In the genomic region with DNA sequence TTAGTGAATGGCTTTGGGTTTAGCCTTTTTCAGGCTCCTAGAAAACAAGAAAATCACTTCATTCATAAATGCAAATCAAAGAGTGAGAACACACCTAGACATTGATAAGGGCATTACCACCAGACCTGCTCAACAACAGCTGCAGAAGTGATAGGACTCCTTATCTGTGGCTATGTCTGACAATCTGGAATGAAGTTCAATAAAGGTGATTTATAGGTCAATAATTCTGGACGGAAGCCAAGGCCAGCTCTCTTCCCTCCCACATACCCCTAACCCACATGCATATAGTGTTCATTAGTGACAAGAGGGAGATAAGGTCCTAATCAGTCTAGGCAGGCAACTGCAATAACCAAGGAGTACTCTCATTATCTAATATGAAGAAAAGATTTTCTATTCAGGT, we compare ENCODE assay signal across 13 cellular contexts.
DNase-seq lines count a peak whose midpoint lies in the region; ATAC-seq and TF ChIP-seq lines count a peak whose summit lies in the region.
"Had no signal": no experiment of that assay in that cellular context is flagged by ENCODE, and none has a peak within 500 bp of the region (broad histone marks: within the 10 kb centered on the region; RNA-seq: fewer than 3 reads in every experiment).

No MANE protein-coding gene starts in this region.

- H3K27ac ChIP-seq in CD8-positive, alpha-beta memory T cell (ENCODE audit: low read depth, low read length), result peak overlapping the region; percentile 41
- peak overlapping the region; percentile 98 for H3K27ac ChIP-seq in KOPT-K1 (ENCODE audit: low read depth, low read length, poor library complexity, severe bottlenecking)
- peak overlapping the region; percentile 17 for H3K27ac ChIP-seq in muscle layer of duodenum (ENCODE audit: low read length)
- no peak overlapping the region for H3K27ac ChIP-seq in uterus

- peak overlapping the region; percentile 44 for H3K4me3 ChIP-seq in CD8-positive, alpha-beta memory T cell (ENCODE audit: low read length)
- no peak overlapping the region for H3K4me3 ChIP-seq in muscle layer of duodenum (ENCODE audit: low read depth in 1 of 2, low read length in 2 of 2)
- no peak overlapping the region for H3K4me3 ChIP-seq in uterus

- peak overlapping the region; percentile 89 to 99 (median 96) for H3K27ac Mint-ChIP-seq in CD8-positive, alpha-beta memory T cell
- peak overlapping the region; percentile 98 for H3K27ac Mint-ChIP-seq in activated naive CD8-positive, alpha-beta T cell treated with anti-CD3 and anti-CD28 coated beads for 36 hours
- H3K27ac Mint-ChIP-seq: progenitor cell of endocrine pancreas had no signal

- POLR2A ChIA-PET in CD8-positive, alpha-beta memory T cell (lab: Charles Lee), result interaction anchor here (0.6 to 6.9 kb wide), 14 partner anchors 9 to 281 kb away, joined by 3 to 44 read pairs (median 6); no protein-coding TSS in a partner anchor

- DNase-seq in CD8-positive, alpha-beta memory T cell, result peak in 1 of 5 donors; percentile 36
- no peak for DNase-seq in activated naive CD8-positive, alpha-beta T cell treated with anti-CD3 and anti-CD28 coated beads for 36 hours
- DNase-seq in uterus, result no peak
- DNase-seq in cerebellum (ENCODE audit: low spot score), result no peak
- DNase-seq: amygdala, COR-L47, NCI-H187, NCI-H748 treated with DMSO at 0.1 percent for 48 hours had no signal

- TF ChIP-seq POLR2A in uterus (IDR thresholded peaks at IDR 0.05), result no peak

- peaks cover 96% of the 10 kb centered on the region for H3K4me1 ChIP-seq in CD8-positive, alpha-beta memory T cell (ENCODE audit: insufficient read depth, low read length)
- peaks cover 7 to 59% of the 10 kb centered on the region in 2 donors for H3K4me1 ChIP-seq in muscle layer of duodenum (ENCODE audit: control insufficient read depth in 1 of 2, insufficient read depth in 2 of 2, low read length in 2 of 2)
- H3K4me1 ChIP-seq in uterus, result peaks cover 0 to 10% of the 10 kb centered on the region in 2 donors

- no peaks in the 10 kb centered on the region for H3K9me3 Mint-ChIP-seq in CD8-positive, alpha-beta memory T cell
- H3K9me3 Mint-ChIP-seq in activated naive CD8-positive, alpha-beta T cell treated with anti-CD3 and anti-CD28 coated beads for 36 hours, result no peaks in the 10 kb centered on the region

- peaks cover 0 to 3% of the 10 kb centered on the region in 2 donors for H3K27me3 Mint-ChIP-seq in CD8-positive, alpha-beta memory T cell
- no peaks in the 10 kb centered on the region for H3K27me3 Mint-ChIP-seq in activated naive CD8-positive, alpha-beta T cell treated with anti-CD3 and anti-CD28 coated beads for 36 hours

- peaks cover 71% of the 10 kb centered on the region for H3K36me3 ChIP-seq in CD8-positive, alpha-beta memory T cell (ENCODE audit: insufficient read depth, low read length)
- H3K36me3 ChIP-seq in KOPT-K1 (ENCODE audit: insufficient read depth, low read length) (peaks cover 82% of the 10 kb centered on the region), muscle layer of duodenum (ENCODE audit: control insufficient read depth in 1 of 2, insufficient read depth in 2 of 2, low read length in 2 of 2) (peaks cover 22 to 31% of the 10 kb centered on the region in 2 donors), uterus (no peaks in the 10 kb centered on the region)

- H3K36me3 Mint-ChIP-seq in CD8-positive, alpha-beta memory T cell, result peaks cover 57 to 97% (median 64%) of the 10 kb centered on the region in 3 donors
- H3K36me3 Mint-ChIP-seq in activated naive CD8-positive, alpha-beta T cell treated with anti-CD3 and anti-CD28 coated beads for 36 hours, result peaks cover 97% of the 10 kb centered on the region

- no peaks in the 10 kb centered on the region for H3K27me3 ChIP-seq in CD8-positive, alpha-beta memory T cell (ENCODE audit: insufficient read depth, low read length, poor library complexity, severe bottlenecking)
- no peaks in the 10 kb centered on the region for H3K27me3 ChIP-seq in muscle layer of duodenum (ENCODE audit: low read depth, low read length)
- H3K27me3 ChIP-seq in uterus, result no peaks in the 10 kb centered on the region

- H3K4me3 Mint-ChIP-seq in CD8-positive, alpha-beta memory T cell, result peak overlapping the region; percentile 62 to 86 (median 77)
- peak overlapping the region; percentile 78 for H3K4me3 Mint-ChIP-seq in activated naive CD8-positive, alpha-beta T cell treated with anti-CD3 and anti-CD28 coated beads for 36 hours

- intact Hi-C loops in uterus (cut with DNase I; ENCODE audit: low total_unique reads), result no loop called here

- H3K4me1 Mint-ChIP-seq in CD8-positive, alpha-beta memory T cell, result peaks cover 97 to 100% (median 99%) of the 10 kb centered on the region in 3 donors
- H3K4me1 Mint-ChIP-seq in activated naive CD8-positive, alpha-beta T cell treated with anti-CD3 and anti-CD28 coated beads for 36 hours, result peaks cover 97% of the 10 kb centered on the region

- ATAC-seq in HG03460 (IDR thresholded peaks at IDR 0.05; ENCODE audit: unreplicated experiment), result no peak
- ATAC-seq in activated CD4-positive, CD25-positive, alpha-beta regulatory T cell treated with anti-CD3 and anti-CD28 coated beads, Interleukin-2, amount 50 U/mL, for 24 hours, result no peak

- no peaks in the 10 kb centered on the region for H3K9me3 ChIP-seq in CD8-positive, alpha-beta memory T cell (ENCODE audit: low read length)
- H3K9me3 ChIP-seq in KOPT-K1 (ENCODE audit: insufficient read depth, low read length, poor library complexity, severe bottlenecking) (no peaks in the 10 kb centered on the region), muscle layer of duodenum (ENCODE audit: control insufficient read depth in 1 of 2, low read length in 2 of 2) (no peaks in the 10 kb centered on the region), uterus (no peaks in the 10 kb centered on the region)

- TF ChIP-seq CTCF in uterus (IDR thresholded peaks at IDR 0.05), result no peak

- CTCF ChIA-PET in CD8-positive, alpha-beta memory T cell (lab: Charles Lee), result interaction anchor here (1.1 to 4.0 kb wide), 9 partner anchors 13 to 355 kb away, joined by 3 to 17 read pairs (median 7); no protein-coding TSS in a partner anchor

Comparison
In these comparisons a context has a peak if more than half of its experiments do, and no peak if none do; other contexts are left out.
1. H3K27ac ChIP-seq: peak in CD8-positive, alpha-beta memory T cell (single experiment), KOPT-K1 (single experiment) and muscle layer of duodenum (single experiment); none in uterus (0 of 2).